Comparison of ENCODE assay signal across 14 cellular contexts in genomic region chr1:64043328-64043727, GRCh38.
DNase-seq lines count a peak whose midpoint lies in the region; ATAC-seq, FAIRE-seq and TF ChIP-seq lines count a peak whose summit lies in the region.
"Had no signal": no experiment of that assay in that cellular context is flagged by ENCODE, and none has a peak within 500 bp of the region (broad histone marks: within the 10 kb centered on the region; RNA-seq: fewer than 3 reads in every experiment).

No MANE protein-coding gene starts in this region.

- H3K9ac ChIP-seq in kidney (ENCODE audit: low read length in 2 of 2), result no peak overlapping the region

- TF ChIP-seq CTCF in foreskin keratinocyte (conservative IDR thresholded peaks at IDR 0.05), result no peak
- TF ChIP-seq CTCF in gastrocnemius medialis (IDR thresholded peaks at IDR 0.05 in 4 of 5, conservative IDR thresholded peaks at IDR 0.05 in 1 of 5), result no peak
- no peak for TF ChIP-seq CTCF in kidney (IDR thresholded peaks at IDR 0.05; ENCODE audit: borderline replicate concordance, extremely low read depth, insufficient read depth)

- H3K9me3 Mint-ChIP-seq in effector memory CD8-positive, alpha-beta T cell, result no peaks in the 10 kb centered on the region
- H3K9me3 Mint-ChIP-seq: activated naive CD4-positive, alpha-beta T cell treated with anti-CD3 and anti-CD28 coated beads, Interleukin-2, amount 10 ng/mL, durations not matched to agents 7 days and 5 days; nephron progenitor cell had no signal

- H3K36me3 Mint-ChIP-seq in effector memory CD8-positive, alpha-beta T cell (ENCODE audit: insufficient read depth), result no peaks in the 10 kb centered on the region
- H3K36me3 Mint-ChIP-seq: activated naive CD4-positive, alpha-beta T cell treated with anti-CD3 and anti-CD28 coated beads, Interleukin-2, amount 10 ng/mL, durations not matched to agents 7 days and 5 days had no signal

- no peak overlapping the region for H3K4me3 Mint-ChIP-seq in effector memory CD8-positive, alpha-beta T cell
- H3K4me3 Mint-ChIP-seq: activated naive CD4-positive, alpha-beta T cell treated with anti-CD3 and anti-CD28 coated beads, Interleukin-2, amount 10 ng/mL, durations not matched to agents 7 days and 5 days; nephron progenitor cell had no signal

- H3K27me3 ChIP-seq in foreskin keratinocyte, result no peaks in the 10 kb centered on the region
- H3K27me3 ChIP-seq in gastrocnemius medialis, result no peaks in the 10 kb centered on the region
- H3K27me3 ChIP-seq: colonic mucosa, testis had no signal

- H3K4me3 ChIP-seq in gastrocnemius medialis (no peak overlapping the region), kidney (ENCODE audit: low read length in 2 of 2) (no peak overlapping the region)
- H3K4me3 ChIP-seq: colonic mucosa, testis had no signal

- H3K27ac ChIP-seq in foreskin keratinocyte, result peak overlapping the region; percentile 63
- H3K27ac ChIP-seq in gastrocnemius medialis, result peak overlapping the region; percentile 77 to 84 (median 81)
- H3K27ac ChIP-seq in kidney (ENCODE audit: low read depth in 2 of 2, low read length in 2 of 2), result peak overlapping the region in 1 of 2 donors; percentile 0
- H3K27ac ChIP-seq: colonic mucosa had no signal

- H3K27me3 Mint-ChIP-seq in effector memory CD8-positive, alpha-beta T cell, result peaks cover 8 to 32% of the 10 kb centered on the region in 2 donors
- H3K27me3 Mint-ChIP-seq: activated naive CD4-positive, alpha-beta T cell treated with anti-CD3 and anti-CD28 coated beads, Interleukin-2, amount 10 ng/mL, durations not matched to agents 7 days and 5 days had no signal

- in situ Hi-C loops in gastrocnemius medialis (cut with MboI; ENCODE audit: low sequenced_read_pairs in 4 of 4), result no loop called here

- ATAC-seq in foreskin keratinocyte (no peak), gastrocnemius medialis (no peak)
- no peak for ATAC-seq in effector memory CD8-positive, alpha-beta T cell (replicated peaks)

- no peaks in the 10 kb centered on the region for H3K9me3 ChIP-seq in gastrocnemius medialis
- no peaks in the 10 kb centered on the region for H3K9me3 ChIP-seq in kidney (ENCODE audit: control insufficient read depth in 1 of 2, low read length in 2 of 2)
- H3K9me3 ChIP-seq: colonic mucosa, testis had no signal

- no peak for FAIRE-seq in kidney (lab: Jason Lieb, UNC)

- H3K4me1 Mint-ChIP-seq in effector memory CD8-positive, alpha-beta T cell (ENCODE audit: low read depth in 2 of 2), result no peaks in the 10 kb centered on the region
- H3K4me1 Mint-ChIP-seq: activated naive CD4-positive, alpha-beta T cell treated with anti-CD3 and anti-CD28 coated beads, Interleukin-2, amount 10 ng/mL, durations not matched to agents 7 days and 5 days had no signal

- no peak for TF ChIP-seq POLR2A in gastrocnemius medialis (IDR thresholded peaks at IDR 0.05)

- intact Hi-C loops in gastrocnemius medialis (cut with DNase I; ENCODE audit: low total_unique reads) (loop anchor here (2.0 to 5.0 kb wide), 2 partner anchors 115 to 431 kb away; no protein-coding TSS in a partner anchor), kidney (cut with DNase I) (no loop called here)

- peaks cover 34% of the 10 kb centered on the region for H3K4me1 ChIP-seq in foreskin keratinocyte
- H3K4me1 ChIP-seq in gastrocnemius medialis, result peaks cover 49% of the 10 kb centered on the region in 2 donors
- peaks cover 3 to 13% of the 10 kb centered on the region in 2 donors for H3K4me1 ChIP-seq in kidney (ENCODE audit: control insufficient read depth in 1 of 2, insufficient read depth in 1 of 2, low read depth in 1 of 2, low read length in 2 of 2)
- H3K4me1 ChIP-seq: colonic mucosa had no signal

- peak; percentile 21 for DNase-seq in EH (ENCODE audit: low read depth)
- DNase-seq in astrocyte of the hippocampus (ENCODE audit: low read depth, low spot score), result peak; percentile 58
- no peak for DNase-seq in foreskin keratinocyte
- DNase-seq in gastrocnemius medialis, result no peak
- no peak for DNase-seq in effector memory CD8-positive, alpha-beta T cell
- DNase-seq in cerebellar nuclear complex (lab: John Stamatoyannopoulos, UW), result no peak
- DNase-seq in dermis blood vessel endothelial cell, result no peak
- no peak for DNase-seq in kidney
- DNase-seq: activated naive CD4-positive, alpha-beta T cell treated with anti-CD3 and anti-CD28 coated beads, Interleukin-2, amount 10 ng/mL, durations not matched to agents 7 days and 5 days; colonic mucosa; DMS79 treated with DMSO at 0.1 percent for 48 hours; NCI-H1092 had no signal

- H3K36me3 ChIP-seq in gastrocnemius medialis, result no peaks in the 10 kb centered on the region
- H3K36me3 ChIP-seq in kidney (ENCODE audit: control insufficient read depth in 1 of 2, insufficient read depth in 2 of 2, low read length in 2 of 2), result no peaks in the 10 kb centered on the region
- H3K36me3 ChIP-seq: colonic mucosa had no signal

- H3K27ac Mint-ChIP-seq in effector memory CD8-positive, alpha-beta T cell, result no peak overlapping the region
- H3K27ac Mint-ChIP-seq: activated naive CD4-positive, alpha-beta T cell treated with anti-CD3 and anti-CD28 coated beads, Interleukin-2, amount 10 ng/mL, durations not matched to agents 7 days and 5 days had no signal

Comparison
In these comparisons a context has a peak if more than half of its experiments do, and no peak if none do; other contexts are left out.
1. DNase-seq: peak in EH (single experiment) and astrocyte of the hippocampus (single experiment); none in foreskin keratinocyte (0 of 2), gastrocnemius medialis (0 of 2), effector memory CD8-positive, alpha-beta T cell (0 of 3), cerebellar nuclear complex (0 of 2), dermis blood vessel endothelial cell (single experiment) and kidney (single experiment).